11 cellular contexts compared by ENCODE assay signal in genomic region chrX:30930143-30930542, GRCh38.
"Had no signal": no experiment of that assay in that cellular context is flagged by ENCODE, and none has a peak within 500 bp of the region (broad histone marks: within the 10 kb centered on the region; RNA-seq: fewer than 3 reads in every experiment).

No MANE protein-coding gene starts in this region.

- H3K4me1 ChIP-seq: HAP-1 had no signal

- H3K36me3 ChIP-seq: HAP-1 had no signal

- FAIRE-seq: H1, H54 had no signal

- DNase-seq: GM23248, GOT3, H7, H9, HCEC 1CT, HFFc6 had no signal

- H3K9ac ChIP-seq: GM23248 had no signal

- H2AFZ ChIP-seq: GM23248, GM23338 had no signal

- ATAC-seq: GM23338, HCT116 had no signal

- H3K4me2 ChIP-seq: GM23338 had no signal

- H3K4me3 ChIP-seq: GM23248, GM23338, HAP-1 had no signal

- H3K9me3 ChIP-seq: HAP-1 had no signal

- H3K27ac ChIP-seq: GM23248 had no signal
